ENCODE assay signal across 8 cellular contexts in the genomic region with DNA sequence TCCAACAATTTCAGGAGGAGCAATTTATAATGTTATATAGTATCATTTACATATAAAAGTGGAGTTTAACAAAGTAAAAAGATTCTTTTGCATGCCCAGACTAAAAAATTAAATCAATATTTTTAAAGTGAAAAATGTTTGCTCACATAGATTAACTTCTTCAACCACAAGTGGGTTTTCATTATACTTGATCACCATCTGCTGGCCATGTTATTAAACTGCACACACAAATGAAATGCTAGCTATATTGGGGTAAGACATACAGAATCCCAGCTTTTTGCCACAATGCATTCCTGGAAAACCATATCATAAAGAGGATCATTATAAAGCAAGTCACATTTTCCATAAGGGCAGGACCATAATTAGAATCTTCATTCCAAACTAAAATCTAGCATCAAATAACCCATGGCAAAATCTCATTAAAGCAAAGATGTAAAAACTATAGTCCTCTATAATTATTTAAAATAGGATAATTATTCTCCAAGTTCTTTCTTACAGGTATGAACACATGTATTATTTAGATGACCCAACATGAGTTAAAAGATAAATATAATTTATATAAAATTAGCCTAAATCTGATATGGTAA. TPM values are rescaled to one million over a fixed set of nuclear protein-coding genes. Genes with fewer than 3 reads are reported as not detected.
DNase-seq lines count a peak whose midpoint lies in the region; ATAC-seq and TF ChIP-seq lines count a peak whose summit lies in the region.

No MANE protein-coding gene starts in this region.

- no peak overlapping the region for H3K4ac ChIP-seq in H9 (ENCODE audit: low read depth, low read length)

- no peak overlapping the region for H2AFZ ChIP-seq in H9 (ENCODE audit: low read length)

- H3K4me3 ChIP-seq in lung = no peak overlapping the region

- H3K23me2 ChIP-seq in H9 (ENCODE audit: insufficient read length, low read depth, low read length, poor library complexity, severe bottlenecking) = no peaks in the 10 kb centered on the region

- no peak overlapping the region for H3K4me3 Mint-ChIP-seq in H9
- H3K4me3 Mint-ChIP-seq in activated naive CD4-positive, alpha-beta T cell treated with anti-CD3 and anti-CD28 coated beads, Interleukin-2, amount 10 ng/mL, durations not matched to agents 7 days and 5 days = no peak overlapping the region
- H3K4me3 Mint-ChIP-seq in activated T-cell treated with anti-CD3 and anti-CD28 coated beads, Interleukin-2, amount 50 U/mL, for 4 hours = no peak overlapping the region

- H3K23ac ChIP-seq in H9 (ENCODE audit: insufficient read length, low read depth, low read length) = no peak overlapping the region

- no peaks in the 10 kb centered on the region for H3K27me3 Mint-ChIP-seq in H9 (ENCODE audit: low read depth)
- H3K27me3 Mint-ChIP-seq in activated naive CD4-positive, alpha-beta T cell treated with anti-CD3 and anti-CD28 coated beads, Interleukin-2, amount 10 ng/mL, durations not matched to agents 7 days and 5 days = no peaks in the 10 kb centered on the region
- H3K27me3 Mint-ChIP-seq in activated T-cell treated with anti-CD3 and anti-CD28 coated beads, Interleukin-2, amount 50 U/mL, for 4 hours (ENCODE audit: low read depth) = no peaks in the 10 kb centered on the region

- no peak overlapping the region for H3K27ac Mint-ChIP-seq in H9
- H3K27ac Mint-ChIP-seq in activated naive CD4-positive, alpha-beta T cell treated with anti-CD3 and anti-CD28 coated beads, Interleukin-2, amount 10 ng/mL, durations not matched to agents 7 days and 5 days = no peak overlapping the region

- H2BK12ac ChIP-seq in H9 (ENCODE audit: insufficient read length, low read depth, low read length) = no peak overlapping the region

- H3K14ac ChIP-seq in H9 (ENCODE audit: insufficient read depth, low read length) = no peak overlapping the region

- H4K91ac ChIP-seq in H9 (ENCODE audit: insufficient read length, low read depth, low read length) = no peak overlapping the region

- H3K9me3 ChIP-seq in H9 (ENCODE audit: control insufficient read depth, low read depth, low read length) = no peaks in the 10 kb centered on the region
- no peaks in the 10 kb centered on the region for H3K9me3 ChIP-seq in lung (ENCODE audit: control insufficient read depth in 2 of 2, insufficient read depth in 1 of 2, low read length in 1 of 2)

- H3T11ph ChIP-seq in H9 (ENCODE audit: low read length) = no peak overlapping the region

- no peak overlapping the region for H2BK5ac ChIP-seq in H9 (ENCODE audit: insufficient read length, low read length)

- H4K20me1 ChIP-seq in H9 (ENCODE audit: control insufficient read depth, insufficient read depth, insufficient read length) = no peaks in the 10 kb centered on the region

- H3K79me1 ChIP-seq in H9 (ENCODE audit: insufficient read depth, low read depth, low read length, poor library complexity, severe bottlenecking) = no peaks in the 10 kb centered on the region

- H3K18ac ChIP-seq in H9 (ENCODE audit: insufficient read length, low read depth, low read length) = no peak overlapping the region

- H3K9ac ChIP-seq in H9 (ENCODE audit: extremely low read depth, insufficient read length, low read length) = no peak overlapping the region

- H3K27me3 ChIP-seq in H9 (ENCODE audit: insufficient read depth, low read length) = no peaks in the 10 kb centered on the region
- no peaks in the 10 kb centered on the region for H3K27me3 ChIP-seq in lung (ENCODE audit: control insufficient read depth, insufficient read depth)

- H4K8ac ChIP-seq in H9 (replicated peaks; ENCODE audit: insufficient read length, low read depth, low read length) = no peak overlapping the region

- H3K4me1 ChIP-seq in H9 (ENCODE audit: insufficient read depth, low read length) (no peaks in the 10 kb centered on the region), lung (ENCODE audit: control insufficient read depth in 2 of 2, insufficient read depth in 2 of 2, low read length in 2 of 2) (no peaks in the 10 kb centered on the region)

- no peaks in the 10 kb centered on the region for H3K36me3 ChIP-seq in lung (ENCODE audit: control insufficient read depth in 2 of 2, insufficient read depth in 2 of 2, low read length in 2 of 2)

- no peak overlapping the region for H2BK120ac ChIP-seq in H9 (ENCODE audit: low read depth, low read length, poor library complexity, severe bottlenecking)

- H3K56ac ChIP-seq in H9 (ENCODE audit: insufficient read length, low read depth, low read length) = no peak overlapping the region

- no peaks in the 10 kb centered on the region for H3K79me2 ChIP-seq in H9 (ENCODE audit: insufficient read depth, low read length)

- H3K9me3 Mint-ChIP-seq in H9 = peaks cover 0 to 4% of the 10 kb centered on the region in 2 experiments; a peak in 2 of 5 replicates
- no peaks in the 10 kb centered on the region for H3K9me3 Mint-ChIP-seq in activated naive CD4-positive, alpha-beta T cell treated with anti-CD3 and anti-CD28 coated beads, Interleukin-2, amount 10 ng/mL, durations not matched to agents 7 days and 5 days
- no peaks in the 10 kb centered on the region for H3K9me3 Mint-ChIP-seq in activated T-cell treated with anti-CD3 and anti-CD28 coated beads, Interleukin-2, amount 50 U/mL, for 4 hours

- H2BK15ac ChIP-seq in H9 (ENCODE audit: low read depth, low read length) = no peak overlapping the region

- H3K27ac ChIP-seq in H9 (ENCODE audit: insufficient read length, low read depth, low read length) (no peak overlapping the region), lung (ENCODE audit: low read depth in 1 of 2, low read length in 1 of 2) (no peak overlapping the region)

- H2AK5ac ChIP-seq in H9 (ENCODE audit: insufficient read length, low read length) = no peak overlapping the region

- H4K5ac ChIP-seq in H9 (ENCODE audit: insufficient read length, low read depth, low read length) = no peak overlapping the region

- ATAC-seq in lung (ENCODE audit: insufficient read depth, low FRiP score) = no peak
- ATAC-seq in HG02571 (IDR thresholded peaks at IDR 0.05; ENCODE audit: unreplicated experiment) = no peak
- no peak for ATAC-seq in activated T-cell treated with anti-CD3 and anti-CD28 coated beads, Interleukin-2, amount 50 U/mL, for 4 hours

- DNase-seq in COR-L47 (lab: John Stamatoyannopoulos, UW) (peak; percentile 18), H9 (no peak), NCI-H748 (lab: John Stamatoyannopoulos, UW; ENCODE audit: unreplicated experiment) (peak; percentile 57), lung (ENCODE audit: low spot score) (no peak)
- peak; percentile 43 for DNase-seq in central memory CD4-positive, alpha-beta T cell
- no peak for DNase-seq in activated naive CD4-positive, alpha-beta T cell treated with anti-CD3 and anti-CD28 coated beads, Interleukin-2, amount 10 ng/mL, durations not matched to agents 7 days and 5 days
- DNase-seq in activated T-cell treated with anti-CD3 and anti-CD28 coated beads, Interleukin-2, amount 50 U/mL, for 4 hours = no peak

- H3K4me1 Mint-ChIP-seq in H9 = no peaks in the 10 kb centered on the region
- peaks cover 2% of the 10 kb centered on the region for H3K4me1 Mint-ChIP-seq in activated naive CD4-positive, alpha-beta T cell treated with anti-CD3 and anti-CD28 coated beads, Interleukin-2, amount 10 ng/mL, durations not matched to agents 7 days and 5 days
- peaks cover 10% of the 10 kb centered on the region for H3K4me1 Mint-ChIP-seq in activated T-cell treated with anti-CD3 and anti-CD28 coated beads, Interleukin-2, amount 50 U/mL, for 4 hours (ENCODE audit: low read depth)

- H3K4me2 ChIP-seq in H9 (ENCODE audit: insufficient read depth, insufficient read length, low read length) = no peak overlapping the region

- no peaks in the 10 kb centered on the region for H3K36me3 Mint-ChIP-seq in H9 (ENCODE audit: insufficient read depth in 1 of 3, low read depth in 3 of 3)
- no peaks in the 10 kb centered on the region for H3K36me3 Mint-ChIP-seq in activated naive CD4-positive, alpha-beta T cell treated with anti-CD3 and anti-CD28 coated beads, Interleukin-2, amount 10 ng/mL, durations not matched to agents 7 days and 5 days
- no peaks in the 10 kb centered on the region for H3K36me3 Mint-ChIP-seq in activated T-cell treated with anti-CD3 and anti-CD28 coated beads, Interleukin-2, amount 50 U/mL, for 4 hours (ENCODE audit: insufficient read depth)

- peak; percentile 81 for TF ChIP-seq CTCF in H9 (conservative IDR thresholded peaks at IDR 0.05)
- peak; percentile 61 for TF ChIP-seq CTCF in lung (IDR thresholded peaks at IDR 0.05; ENCODE audit: control extremely low read depth, extremely low read depth)

- CTCF ChIA-PET in activated naive CD4-positive, alpha-beta T cell treated with anti-CD3 and anti-CD28 coated beads, Interleukin-2, amount 10 ng/mL, durations not matched to agents 7 days and 5 days (lab: Charles Lee) = interaction anchor here (0.6 to 2.6 kb wide), 8 partner anchors 401 to 934 kb away, joined by 3 to 35 read pairs (median 4); no protein-coding TSS in a partner anchor

- H2BK20ac ChIP-seq in H9 (ENCODE audit: low read depth, low read length, poor library complexity, severe bottlenecking) = no peak overlapping the region

RNA-seq across cellular contexts. Expression of a gene that starts 26.3 kb away (rescaled TPM):
- total RNA-seq in H9 (2021) (5.2 and 5.4 TPM in 2 replicates), lung (10 to 100 TPM; 24.2 to 32.9 TPM)
- 10 to 100 TPM in 1 of 2 donors, 1 to 10 TPM in 1; 5.9 to 13.4 TPM for polyA plus RNA-seq in lung
- total RNA-seq in activated T-cell treated with anti-CD3 and anti-CD28 coated beads, Interleukin-2, amount 50 U/mL, for 4 hours = 1 to 10 TPM in 1 of 3 donors, under 1 TPM in 2; 0.71 to 1.5 (median 0.95) TPM

Comparison
In these comparisons a context has a peak if more than half of its experiments do, and no peak if none do; other contexts are left out.
1. DNase-seq: peak in COR-L47 (single experiment), NCI-H748 (single experiment) and central memory CD4-positive, alpha-beta T cell (single experiment); none in H9 (single experiment), lung (single experiment), activated naive CD4-positive, alpha-beta T cell treated with anti-CD3 and anti-CD28 coated beads, Interleukin-2, amount 10 ng/mL, durations not matched to agents 7 days and 5 days (single experiment) and activated T-cell treated with anti-CD3 and anti-CD28 coated beads, Interleukin-2, amount 50 U/mL, for 4 hours (single experiment).